ENCODE assay signal across 18 cellular contexts in genomic region chr11:88051386-88051785, GRCh38.
A peak's percentile ranks its signal among the peaks of the same experiment; 100 is the strongest.
DNase-seq lines count a peak whose midpoint lies in the region; ATAC-seq and TF ChIP-seq lines count a peak whose summit lies in the region.
"Had no signal": no experiment of that assay in that cellular context is flagged by ENCODE, and none has a peak within 500 bp of the region (broad histone marks: within the 10 kb centered on the region; RNA-seq: fewer than 3 reads in every experiment).

No MANE protein-coding gene starts in this region.

- no peak for TF ChIP-seq CTCF in AG09309 (IDR thresholded peaks at IDR 0.05; ENCODE audit: control insufficient read depth, insufficient read depth, low read depth, low read length, missing control alignments)

- H3K4me3 ChIP-seq in AG09309 (ENCODE audit: control insufficient read depth, low read depth, low read length): no peak overlapping the region
- H3K4me3 ChIP-seq: GM23338, left lung, vagina had no signal

- no peak for ATAC-seq in GM21786 (IDR thresholded peaks at IDR 0.05; ENCODE audit: unreplicated experiment)
- ATAC-seq: GM23338, left lung had no signal

- DNase-seq in AG09309 (ENCODE audit: low read depth): peak; percentile 28
- peak; percentile 42 for DNase-seq in HCEC 1CT
- peak; percentile 41 for DNase-seq in dermis blood vessel endothelial cell
- DNase-seq in glomerular endothelial cell (ENCODE audit: extremely low read depth, low read depth, low spot score): peak; percentile 29
- DNase-seq in cortex of kidney (lab: John Stamatoyannopoulos, UW): no peak
- no peak for DNase-seq in stimulated activated CD4-positive, alpha-beta T cell treated with anti-CD3 and anti-CD28 coated beads, Interleukin-12 subunit alpha, Interleukin-12 subunit beta, amount 100 ng/mL, for 4 hours
- DNase-seq in NCI-H146 (lab: John Stamatoyannopoulos, UW): no peak
- DNase-seq: activated gamma-delta T cell treated with Interleukin-2 at 50 U/mL for 16 hours; CD4-positive, alpha-beta memory T cell; DMS79 treated with DMSO at 0.1 percent for 48 hours; left lung; NCI-H1105; SHP77; stimulated activated CD8-positive, alpha-beta memory T cell treated with anti-CD3 and anti-CD28 coated beads, Interleukin-4, amount 100 ng/mL, for 48 hours; T-helper 1 cell had no signal

Comparison
In these comparisons a context has a peak if more than half of its experiments do, and no peak if none do; other contexts are left out.
1. DNase-seq: peak in AG09309 (single experiment), HCEC 1CT (single experiment), dermis blood vessel endothelial cell (single experiment) and glomerular endothelial cell (single experiment); none in cortex of kidney (single experiment), stimulated activated CD4-positive, alpha-beta T cell treated with anti-CD3 and anti-CD28 coated beads, Interleukin-12 subunit alpha, Interleukin-12 subunit beta, amount 100 ng/mL, for 4 hours (single experiment) and NCI-H146 (single experiment).